ENCODE assay signal across 8 cellular contexts in the genomic region with DNA sequence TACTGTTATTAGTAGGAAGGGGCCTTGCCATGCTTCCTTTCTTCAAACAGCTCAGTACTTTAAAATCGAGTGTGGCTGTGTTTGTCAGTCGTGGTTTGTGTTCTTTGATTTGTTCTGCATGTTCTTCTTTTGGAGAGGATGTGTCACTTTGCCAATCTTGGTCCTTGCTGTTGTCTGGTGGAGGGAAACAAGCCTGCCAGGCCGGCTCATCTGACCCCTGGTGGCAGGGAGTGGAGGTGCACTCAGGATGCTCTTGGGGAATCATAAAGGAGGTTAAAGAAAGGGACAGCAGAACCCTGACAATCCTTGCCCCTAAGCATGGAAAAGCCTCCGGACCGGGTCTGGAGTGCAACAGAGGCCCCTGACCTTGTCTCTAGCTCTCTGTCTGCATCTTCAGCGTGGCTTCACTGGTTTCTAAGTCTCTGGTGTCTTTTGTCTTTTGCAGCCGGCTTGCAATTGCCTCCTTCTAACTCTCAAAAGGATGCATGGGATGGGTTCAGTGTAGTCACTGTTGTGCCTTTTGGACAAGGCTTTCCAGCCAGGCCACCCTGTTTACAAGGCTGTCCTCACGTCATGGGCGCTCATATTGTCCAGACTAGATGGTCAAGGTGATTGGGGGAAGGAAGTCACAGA.
DNase-seq lines count a peak whose midpoint lies in the region; ATAC-seq, FAIRE-seq and TF ChIP-seq lines count a peak whose summit lies in the region.

No MANE protein-coding gene starts in this region.

- no peak overlapping the region for H3K27ac ChIP-seq in CD4-positive, alpha-beta memory T cell (ENCODE audit: low read depth, low read length)
- H3K27ac ChIP-seq in PC-3 (ENCODE audit: low read length): no peak overlapping the region
- no peak overlapping the region for H3K27ac ChIP-seq in testis

- 52 to 63% methylated on average over 9 of the region's 9 CpGs for WGBS in testis, 2 donors

- CTCF ChIA-PET in CD4-positive, alpha-beta memory T cell (lab: Charles Lee; ENCODE audit: partially characterized antibody): interaction anchor here (0.7 to 1.4 kb wide), 4 partner anchors 15 to 110 kb away, joined by 3 to 6 read pairs (median 4); no protein-coding TSS in a partner anchor
- CTCF ChIA-PET in PC-3 (lab: Charles Lee): no interaction called here

- H3K9me3 ChIP-seq in CD4-positive, alpha-beta memory T cell (ENCODE audit: control insufficient read depth in 1 of 2, low read length in 2 of 2): no peaks in the 10 kb centered on the region
- no peaks in the 10 kb centered on the region for H3K9me3 ChIP-seq in PC-3 (ENCODE audit: low read length)
- H3K9me3 ChIP-seq in testis: no peaks in the 10 kb centered on the region

- H3K4me1 Mint-ChIP-seq in CD4-positive, alpha-beta memory T cell: peaks cover 0 to 3% (median under 1%) of the 10 kb centered on the region in 4 donors
- H3K4me1 Mint-ChIP-seq in activated T-cell treated with anti-CD3 and anti-CD28 coated beads, Interleukin-2, amount 50 U/mL, for 24 hours (ENCODE audit: low read depth): peaks cover 2% of the 10 kb centered on the region

- H3K4me3 Mint-ChIP-seq in CD4-positive, alpha-beta memory T cell: no peak overlapping the region
- H3K4me3 Mint-ChIP-seq in activated T-cell treated with anti-CD3 and anti-CD28 coated beads, Interleukin-2, amount 50 U/mL, for 24 hours: no peak overlapping the region

- no peaks in the 10 kb centered on the region for H3K9me3 Mint-ChIP-seq in CD4-positive, alpha-beta memory T cell
- no peaks in the 10 kb centered on the region for H3K9me3 Mint-ChIP-seq in activated T-cell treated with anti-CD3 and anti-CD28 coated beads, Interleukin-2, amount 50 U/mL, for 24 hours

- no peak overlapping the region for H2AFZ ChIP-seq in PC-3 (ENCODE audit: low read length)

- H3K27me3 Mint-ChIP-seq in CD4-positive, alpha-beta memory T cell: no peaks in the 10 kb centered on the region
- H3K27me3 Mint-ChIP-seq in activated T-cell treated with anti-CD3 and anti-CD28 coated beads, Interleukin-2, amount 50 U/mL, for 24 hours: no peaks in the 10 kb centered on the region

- no peaks in the 10 kb centered on the region for H4K20me1 ChIP-seq in PC-3 (ENCODE audit: low read length)

- H3K4me1 ChIP-seq in CD4-positive, alpha-beta memory T cell (ENCODE audit: insufficient read depth, low read length): no peaks in the 10 kb centered on the region
- H3K4me1 ChIP-seq in PC-3 (ENCODE audit: insufficient read depth, low read length): peaks cover 14% of the 10 kb centered on the region
- no peaks in the 10 kb centered on the region for H3K4me1 ChIP-seq in testis

- no peaks in the 10 kb centered on the region for H3K9me2 ChIP-seq in PC-3 (replicated peaks; ENCODE audit: low read length)

- H3K27ac Mint-ChIP-seq in CD4-positive, alpha-beta memory T cell: peak overlapping the region in 2 of 7 donors; percentile 8 to 37
- H3K27ac Mint-ChIP-seq in activated T-cell treated with anti-CD3 and anti-CD28 coated beads, Interleukin-2, amount 50 U/mL, for 24 hours: no peak overlapping the region

- H3K27me3 ChIP-seq in CD4-positive, alpha-beta memory T cell (ENCODE audit: insufficient read depth, low read length): no peaks in the 10 kb centered on the region
- no peaks in the 10 kb centered on the region for H3K27me3 ChIP-seq in PC-3 (ENCODE audit: low read length)
- no peaks in the 10 kb centered on the region for H3K27me3 ChIP-seq in testis

- no peak overlapping the region for H3K4me3 ChIP-seq in CD4-positive, alpha-beta memory T cell (ENCODE audit: low read length in 2 of 2)
- H3K4me3 ChIP-seq in PC-3 (ENCODE audit: low read length): no peak overlapping the region
- no peak overlapping the region for H3K4me3 ChIP-seq in testis

- no peak overlapping the region for H3K9ac ChIP-seq in PC-3 (ENCODE audit: low read length)

- ATAC-seq in HG03432 (IDR thresholded peaks at IDR 0.05; ENCODE audit: unreplicated experiment) (peak; percentile 99), PC-3 (0 out of 2 replicates have a peak, but pooled peaks have one; percentile 44)

- H3K36me3 Mint-ChIP-seq in CD4-positive, alpha-beta memory T cell: no peaks in the 10 kb centered on the region
- H3K36me3 Mint-ChIP-seq in activated T-cell treated with anti-CD3 and anti-CD28 coated beads, Interleukin-2, amount 50 U/mL, for 24 hours (ENCODE audit: low read depth): no peaks in the 10 kb centered on the region

- no peaks in the 10 kb centered on the region for H3K79me2 ChIP-seq in PC-3 (ENCODE audit: low read length)

- TF ChIP-seq CTCF in PC-3 (conservative IDR thresholded peaks at IDR 0.05; ENCODE audit: low read depth, low read length) (peak; percentile 80), testis (IDR thresholded peaks at IDR 0.05) (peak; percentile 59 to 91 (median 81))

- peak in 4 of 5 donors; percentile 41 to 55 (median 48) for DNase-seq in CD4-positive, alpha-beta memory T cell
- peak; percentile 80 for DNase-seq in GM19239 (ENCODE audit: insufficient read length, low spot score)
- DNase-seq in PC-3: peak; percentile 75
- peak; percentile 76 for DNase-seq in activated T-cell treated with anti-CD3 and anti-CD28 coated beads, Interleukin-2, amount 50 U/mL, for 24 hours
- DNase-seq in fibroblast of peridontal ligament (ENCODE audit: extremely low read depth): peak; percentile 12
- peak; percentile 55 for DNase-seq in occipital lobe (lab: John Stamatoyannopoulos, UW)
- peak; percentile 76 for DNase-seq in testis

- intact Hi-C loops in CD4-positive, alpha-beta memory T cell (cut with micrococcal nuclease): loop anchor here (1.0 kb wide), 1 partner anchor 113 kb away; no protein-coding TSS in a partner anchor
- intact Hi-C loops in PC-3 (cut with micrococcal nuclease) (loop anchor here (1.0 kb wide), 1 partner anchor 112 kb away; no protein-coding TSS in a partner anchor), testis (cut with DNase I; ENCODE audit: low total_unique reads) (loop anchor here (10.0 kb wide), 1 partner anchor 110 kb away; no protein-coding TSS in a partner anchor)

- no peaks in the 10 kb centered on the region for H3K36me3 ChIP-seq in CD4-positive, alpha-beta memory T cell (ENCODE audit: insufficient read depth, low read length)
- H3K36me3 ChIP-seq in PC-3 (ENCODE audit: low read depth, low read length): no peaks in the 10 kb centered on the region
- H3K36me3 ChIP-seq in testis (ENCODE audit: low read depth, missing control alignments): no peaks in the 10 kb centered on the region

- no TSS peak for BruUV-seq in PC-3 (replicated peaks; lab: Mats Ljungman, UMichigan)

- H3F3A ChIP-seq in PC-3 (ENCODE audit: low read length, unreplicated experiment): no peaks in the 10 kb centered on the region

- H3K4me2 ChIP-seq in PC-3 (ENCODE audit: low read length): no peak overlapping the region

- FAIRE-seq in GM19239 (lab: Jason Lieb, UNC): peak; percentile 85

- POLR2A ChIA-PET in CD4-positive, alpha-beta memory T cell (lab: Charles Lee; ENCODE audit: partially characterized antibody): no interaction called here
- POLR2A ChIA-PET in PC-3 (lab: Charles Lee; ENCODE audit: unreplicated experiment): no interaction called here

- TF ChIP-seq POLR2A in testis (IDR thresholded peaks at IDR 0.05): no peak

Comparison
In these comparisons a context has a peak if more than half of its experiments do, and no peak if none do; other contexts are left out.
1. DNase-seq: peak in every context shown above with its lines; median percentile 80 in GM19239; 76 in activated T-cell treated with anti-CD3 and anti-CD28 coated beads, Interleukin-2, amount 50 U/mL, for 24 hours; 76 in testis; 75 in PC-3; 55 in occipital lobe; 48 in CD4-positive, alpha-beta memory T cell; 12 in fibroblast of peridontal ligament.